ENCODE assay signal across 30 cellular contexts in genomic region chr21:41775152-41775472, GRCh38. TPM values are rescaled to one million over a fixed set of nuclear protein-coding genes. Genes with fewer than 3 reads are reported as not detected.
"Had no signal": no experiment of that assay in that cellular context is flagged by ENCODE, and none has a peak within 500 bp of the region (broad histone marks: within the 10 kb centered on the region; RNA-seq: fewer than 3 reads in every experiment).

No MANE protein-coding gene starts in this region.

- H3K27me3 ChIP-seq: hepatocyte, testis, vagina had no signal

- H3K36me3 ChIP-seq: adrenal gland, gastroesophageal sphincter, neural progenitor cell, spleen, vagina had no signal

- H3K9me3 Mint-ChIP-seq: activated B cell treated with CpG ODN at 0.5 μM for 24 hours; activated naive CD4-positive, alpha-beta T cell treated with anti-CD3 and anti-CD28 coated beads for 36 hours; activated naive CD8-positive, alpha-beta T cell treated with anti-CD3 and anti-CD28 coated beads for 36 hours; activated T-cell treated with anti-CD3 and anti-CD28 coated beads, Interleukin-2, amount 50 U/mL, for 72 hours; effector memory CD8-positive, alpha-beta T cell; neural progenitor cell; T-helper 2 cell treated with Interferon-gamma antibody and Interleukin-4, amounts not matched to agents 5 μg/mL and 100 μg/mL, for 36 hours; type B pancreatic cell had no signal

- H3K4me1 ChIP-seq: testis had no signal

- H3K27ac ChIP-seq: adrenal gland, gastroesophageal sphincter, hepatocyte, neural progenitor cell, spleen, testis, vagina had no signal

- H3K36me3 Mint-ChIP-seq: activated CD8-positive, alpha-beta memory T cell treated with anti-CD3 and anti-CD28 coated beads, Interleukin-2, amount 10 ng/mL, durations not matched to agents 7 days and 5 days; activated naive CD8-positive, alpha-beta T cell treated with anti-CD3 and anti-CD28 coated beads for 36 hours; brain; naive B cell; neural progenitor cell; type B pancreatic cell had no signal

- H3K9me3 ChIP-seq: adrenal gland, gastroesophageal sphincter, spleen, testis, vagina had no signal

- H3K4me3 Mint-ChIP-seq: activated B cell treated with CpG ODN at 0.5 μM for 24 hours; activated CD8-positive, alpha-beta memory T cell treated with anti-CD3 and anti-CD28 coated beads, Interleukin-2, amount 10 ng/mL, durations not matched to agents 7 days and 5 days; activated CD8-positive, alpha-beta T cell treated with anti-CD3 and anti-CD28 coated beads, Interleukin-2, amount 10 ng/mL, durations not matched to agents 7 days and 5 days; activated naive CD4-positive, alpha-beta T cell treated with anti-CD3 and anti-CD28 coated beads for 36 hours; activated naive CD8-positive, alpha-beta T cell treated with anti-CD3 and anti-CD28 coated beads for 36 hours; activated T-cell treated with anti-CD3 and anti-CD28 coated beads, Interleukin-2, amount 50 U/mL, for 72 hours; effector memory CD8-positive, alpha-beta T cell; naive B cell; neural progenitor cell; T-helper 2 cell treated with Interferon-gamma antibody and Interleukin-4, amounts not matched to agents 5 μg/mL and 100 μg/mL, for 36 hours; type B pancreatic cell had no signal

- H3K27ac Mint-ChIP-seq: activated B cell treated with CpG ODN at 0.5 μM for 24 hours; activated CD8-positive, alpha-beta memory T cell treated with anti-CD3 and anti-CD28 coated beads, Interleukin-2, amount 10 ng/mL, durations not matched to agents 7 days and 5 days; activated CD8-positive, alpha-beta T cell treated with anti-CD3 and anti-CD28 coated beads, Interleukin-2, amount 10 ng/mL, durations not matched to agents 7 days and 5 days; activated naive CD4-positive, alpha-beta T cell treated with anti-CD3 and anti-CD28 coated beads for 36 hours; activated naive CD8-positive, alpha-beta T cell treated with anti-CD3 and anti-CD28 coated beads for 36 hours; activated T-cell treated with anti-CD3 and anti-CD28 coated beads, Interleukin-2, amount 50 U/mL, for 72 hours; brain; effector memory CD8-positive, alpha-beta T cell; naive B cell; neural progenitor cell; T-helper 2 cell treated with Interferon-gamma antibody and Interleukin-4, amounts not matched to agents 5 μg/mL and 100 μg/mL, for 36 hours; type B pancreatic cell had no signal

- H3K4me3 ChIP-seq: adrenal gland, gastroesophageal sphincter, hepatocyte, neural progenitor cell, spleen, testis, vagina had no signal

- ATAC-seq: activated CD8-positive, alpha-beta memory T cell treated with anti-CD3 and anti-CD28 coated beads, Interleukin-2, amount 10 ng/mL, durations not matched to agents 7 days and 5 days; activated CD8-positive, alpha-beta T cell treated with anti-CD3 and anti-CD28 coated beads, Interleukin-2, amount 10 ng/mL, durations not matched to agents 7 days and 5 days; activated T-cell treated with anti-CD3 and anti-CD28 coated beads, Interleukin-2, amount 50 U/mL, for 72 hours; effector memory CD8-positive, alpha-beta T cell; gastroesophageal sphincter; left cardiac atrium; left ventricle myocardium superior; right cardiac atrium; stimulated activated naive CD8-positive, alpha-beta T cell treated with anti-CD3 and anti-CD28 coated beads, Interleukin-15, Interleukin-2, amounts not matched to agents 100 U/mL and 50 U/mL, for 24 hours had no signal

- DNase-seq: activated B cell treated with CpG ODN at 0.5 μM for 24 hours; activated CD8-positive, alpha-beta memory T cell treated with anti-CD3 and anti-CD28 coated beads, Interleukin-2, amount 10 ng/mL, durations not matched to agents 7 days and 5 days; activated CD8-positive, alpha-beta T cell treated with anti-CD3 and anti-CD28 coated beads, Interleukin-2, amount 10 ng/mL, durations not matched to agents 7 days and 5 days; activated naive CD4-positive, alpha-beta T cell treated with anti-CD3 and anti-CD28 coated beads for 36 hours; activated naive CD8-positive, alpha-beta T cell treated with anti-CD3 and anti-CD28 coated beads for 36 hours; activated T-cell treated with anti-CD3 and anti-CD28 coated beads for 4 hours; activated T-cell treated with anti-CD3 and anti-CD28 coated beads, Interleukin-2, amount 50 U/mL, for 72 hours; adrenal gland; cortex of kidney; effector memory CD8-positive, alpha-beta T cell; erythroblast; left cardiac atrium; left ventricle myocardium superior; naive B cell; occipital lobe; right cardiac atrium; spleen; stimulated activated CD4-positive, alpha-beta T cell treated with anti-CD3 and anti-CD28 coated beads, Interleukin-2, amount 100 ng/mL, for 48 hours; stimulated activated naive CD8-positive, alpha-beta T cell treated with anti-CD3 and anti-CD28 coated beads, Interleukin-15, Interleukin-2, amounts not matched to agents 100 U/mL and 50 U/mL, for 24 hours; T-helper 1 cell; testis had no signal

- H3K4me1 Mint-ChIP-seq: activated CD8-positive, alpha-beta memory T cell treated with anti-CD3 and anti-CD28 coated beads, Interleukin-2, amount 10 ng/mL, durations not matched to agents 7 days and 5 days had no signal

RNA-seq across cellular contexts. Expression of gene RIPK4, which starts 8.3 kb away (rescaled TPM):
- total RNA-seq: activated CD8-positive, alpha-beta memory T cell treated with anti-CD3 and anti-CD28 coated beads, Interleukin-2, amount 10 ng/mL, durations not matched to agents 7 days and 5 days; activated CD8-positive, alpha-beta T cell treated with anti-CD3 and anti-CD28 coated beads, Interleukin-2, amount 10 ng/mL, durations not matched to agents 7 days and 5 days; fibroblast of villous mesenchyme; spleen had no signal
- polyA plus RNA-seq: fibroblast of lung had no signal
